In genomic region chr12:81077686-81078441, GRCh38 we compare ENCODE assay signal across 9 cellular contexts. TPM values are rescaled to one million over a fixed set of nuclear protein-coding genes. Genes with fewer than 3 reads are reported as not detected.
A peak's percentile ranks its signal among the peaks of the same experiment; 100 is the strongest.
DNase-seq lines count a peak whose midpoint lies in the region; ATAC-seq and TF ChIP-seq lines count a peak whose summit lies in the region.
"Had no signal": no experiment of that assay in that cellular context is flagged by ENCODE, and none has a peak within 500 bp of the region (broad histone marks: within the 10 kb centered on the region; RNA-seq: fewer than 3 reads in every experiment).

ACSS3 (plus strand) TSS chr12:81078079; CDS start chr12:81078121, 42 bp downstream.

- peaks cover 15% of the 10 kb centered on the region for H3K4me1 Mint-ChIP-seq in glutamatergic neuron (ENCODE audit: low read depth, unreplicated experiment)

- no peaks in the 10 kb centered on the region for H3K27me3 ChIP-seq in neuron (ENCODE audit: insufficient read depth, low read length)

- H3K36me3 Mint-ChIP-seq in glutamatergic neuron (ENCODE audit: unreplicated experiment) = no peaks in the 10 kb centered on the region

- H3K9me3 Mint-ChIP-seq in glutamatergic neuron (ENCODE audit: unreplicated experiment) = no peaks in the 10 kb centered on the region

- no peaks in the 10 kb centered on the region for H3K36me3 ChIP-seq in neuron (ENCODE audit: insufficient read depth, low read length)

- ATAC-seq in GM21515 (IDR thresholded peaks at IDR 0.05; ENCODE audit: unreplicated experiment) (no peak), HG02571 (IDR thresholded peaks at IDR 0.05; ENCODE audit: unreplicated experiment) (no peak), GM19035 (IDR thresholded peaks at IDR 0.05; ENCODE audit: unreplicated experiment) (no peak)

- H3K27ac Mint-ChIP-seq in glutamatergic neuron (ENCODE audit: unreplicated experiment) = no peak within 1 kb of the TSS

- DNase-seq in AG20443 (ENCODE audit: low spot score) (peak; percentile 61), OCI-M1 (lab: John Stamatoyannopoulos, UW) (peak; percentile 50), glutamatergic neuron (peak; percentile 24), NCI-H446 (lab: John Stamatoyannopoulos, UW) (no peak)
- DNase-seq: NCI-H1930 had no signal

- peak within 1 kb of the TSS; percentile 89 for H3K4me3 Mint-ChIP-seq in glutamatergic neuron (ENCODE audit: unreplicated experiment)

- H3K4me3 ChIP-seq in neuron (ENCODE audit: low read length) = peak within 1 kb of the TSS; percentile 60

- peaks cover 3% of the 10 kb centered on the region for H3K4me1 ChIP-seq in neuron (ENCODE audit: insufficient read depth, low read length)

- H3K9me3 ChIP-seq in neuron (ENCODE audit: low read length) = no peaks in the 10 kb centered on the region

- peak within 1 kb of the TSS; percentile 88 for H2AFZ ChIP-seq in neuron (ENCODE audit: low read depth, low read length)

- no peaks in the 10 kb centered on the region for H3K27me3 Mint-ChIP-seq in glutamatergic neuron (ENCODE audit: unreplicated experiment)

- no peak for TF ChIP-seq CTCF in glutamatergic neuron (IDR thresholded peaks at IDR 0.05; ENCODE audit: partially characterized antibody, unreplicated experiment)

RNA-seq across cellular contexts. Expression of gene ACSS3, which starts in this region (rescaled TPM):
- 3.6 TPM for total RNA-seq in glutamatergic neuron (ENCODE audit: unreplicated experiment)

Comparison
In these comparisons a context has a peak if more than half of its experiments do, and no peak if none do; other contexts are left out.
1. DNase-seq: peak in AG20443 (single experiment), OCI-M1 (single experiment) and glutamatergic neuron (single experiment); none in NCI-H446 (0 of 2).